1 cellular context compared by ENCODE assay signal in genomic region chr11:77820565-77821348, GRCh38.
A peak's percentile ranks its signal among the peaks of the same experiment; 100 is the strongest.
TF ChIP-seq lines count a peak whose summit lies in the region.

TSS of gene AAMDC (plus strand) at chr11:77821144. CDS start at chr11:77842497, 21,353 bp downstream.
TSS of gene RSF1 (minus strand) at chr11:77820722. CDS start at chr11:77820714, 8 bp downstream.

TF ChIP-seq in K562, 482 proteins besides CTCF, POLR2A, EP300 and RAD21 (continued from another document and continues in another):
- TF ChIP-seq ARID4B (CRISPR knock-in tag; IDR thresholded peaks at IDR 0.05): no peak; the same call in none of the 2 replicates
- peak; percentile 82 for TF ChIP-seq TFAP4 (CRISPR knock-in tag; IDR thresholded peaks at IDR 0.05; ENCODE audit: borderline replicate concordance)
- TF ChIP-seq SRF (CRISPR knock-in tag; IDR thresholded peaks at IDR 0.05): no peak
- TF ChIP-seq HNRNPK (IDR thresholded peaks at IDR 0.05; ENCODE audit: low read depth, low read length, poor library complexity, severe bottlenecking): peak; percentile 53
- no peak for TF ChIP-seq ATF3 (IDR thresholded peaks at IDR 0.05)
- no peak for TF ChIP-seq ATF3 (CRISPR knock-in tag; conservative IDR thresholded peaks at IDR 0.05)
- no peak for TF ChIP-seq MTF1 (CRISPR knock-in tag; IDR thresholded peaks at IDR 0.05; ENCODE audit: borderline replicate concordance)
- no peak for TF ChIP-seq SMARCA4 (IDR thresholded peaks at IDR 0.05)
- TF ChIP-seq ZZZ3 (IDR thresholded peaks at IDR 0.05): no peak
- peak; percentile 47; the same call in 1 of the 2 replicates for TF ChIP-seq DEAF1 (CRISPR knock-in tag; IDR thresholded peaks at IDR 0.05)
- TF ChIP-seq NR2C2 (CRISPR knock-in tag; IDR thresholded peaks at IDR 0.05): peak; percentile 72; the same call in 1 of the 2 replicates
- peak; percentile 70; the same call in 1 of the 2 replicates for TF ChIP-seq NR2C2 (tag; IDR thresholded peaks at IDR 0.05)
- TF ChIP-seq HNRNPUL1 (IDR thresholded peaks at IDR 0.05; ENCODE audit: low read length): no peak
- TF ChIP-seq NFIX (CRISPR knock-in tag; IDR thresholded peaks at IDR 0.05; ENCODE audit: low read depth): no peak
- TF ChIP-seq ZBTB12 (CRISPR knock-in tag; IDR thresholded peaks at IDR 0.05): no peak
- TF ChIP-seq ZNF79 (CRISPR knock-in tag; IDR thresholded peaks at IDR 0.05; ENCODE audit: low read depth): no peak
- TF ChIP-seq L3MBTL2 (IDR thresholded peaks at IDR 0.05): peak; percentile 72
- TF ChIP-seq SMARCE1 (IDR thresholded peaks at IDR 0.05): peak; percentile 45; the same call in 1 of the 2 replicates
- TF ChIP-seq U2AF2 (optimal IDR thresholded peaks at IDR 0.05; ENCODE audit: low read depth, low read length): no peak
- TF ChIP-seq PHB2 (IDR thresholded peaks at IDR 0.05; ENCODE audit: low read depth): no peak
- TF ChIP-seq THRAP3 (IDR thresholded peaks at IDR 0.05; ENCODE audit: borderline replicate concordance): no peak
- no peak for TF ChIP-seq STAT6 (CRISPR knock-in tag; IDR thresholded peaks at IDR 0.05)
- no peak for TF ChIP-seq SNRNP70 (optimal IDR thresholded peaks at IDR 0.05; ENCODE audit: low read depth, low read length)
- TF ChIP-seq FOXM1 (IDR thresholded peaks at IDR 0.05; ENCODE audit: low read depth): no peak; the same call in 1 of the 2 replicates
- TF ChIP-seq FOXM1 (CRISPR knock-in tag; IDR thresholded peaks at IDR 0.05; ENCODE audit: low read depth): no peak; the same call in 1 of the 2 replicates
- TF ChIP-seq ZBTB9 (CRISPR knock-in tag; IDR thresholded peaks at IDR 0.05): 0 out of 2 replicates have a peak, but pooled peaks have one; percentile 18
- no peak for TF ChIP-seq XRCC4 (IDR thresholded peaks at IDR 0.05; ENCODE audit: extremely low read depth, insufficient read depth, insufficient read length)
- no peak for TF ChIP-seq MTA1 (IDR thresholded peaks at IDR 0.05; ENCODE audit: borderline replicate concordance)
- no peak for TF ChIP-seq TCF15 (CRISPR knock-in tag; IDR thresholded peaks at IDR 0.05)
- TF ChIP-seq ZNF318 (IDR thresholded peaks at IDR 0.05; ENCODE audit: borderline replicate concordance in 1 of 2, low read depth in 1 of 2): no peak
- no peak for TF ChIP-seq ZNF655 (CRISPR knock-in tag; IDR thresholded peaks at IDR 0.05)
